ENCODE assay signal across 8 cellular contexts in genomic region chr10:32980558-32981468, GRCh38. TPM values are rescaled to one million over a fixed set of nuclear protein-coding genes. Genes with fewer than 3 reads are reported as not detected.
DNase-seq lines count a peak whose midpoint lies in the region; ATAC-seq, FAIRE-seq and TF ChIP-seq lines count a peak whose summit lies in the region.

No MANE protein-coding gene starts in this region.

- H3K36me3 ChIP-seq in HUES64 (ENCODE audit: insufficient read depth, low read length): no peaks in the 10 kb centered on the region
- H3K36me3 ChIP-seq in esophagus squamous epithelium: no peaks in the 10 kb centered on the region

- ATAC-seq in GM21515 (IDR thresholded peaks at IDR 0.05; ENCODE audit: unreplicated experiment): peak; percentile 96

- TF ChIP-seq POLR2A in esophagus squamous epithelium (IDR thresholded peaks at IDR 0.05): peak in 3 of 4 donors; percentile 61 to 87 (median 75)

- H3K4me3 ChIP-seq in HUES64 (ENCODE audit: low read length) (peak overlapping the region; percentile 64), esophagus squamous epithelium (peak overlapping the region; percentile 29 to 68 (median 50))

- H3K9ac ChIP-seq in HUES64 (ENCODE audit: low read depth, low read length): peak overlapping the region; percentile 69

- DNase-seq in D721Med (ENCODE audit: insufficient read length, low spot score): peak; percentile 33
- peak; percentile 51 for DNase-seq in OCI-M2 (lab: John Stamatoyannopoulos, UW; ENCODE audit: unreplicated experiment)
- peak; percentile 81 for DNase-seq in activated T-cell treated with anti-CD3 and anti-CD28 coated beads, Interleukin-2, amount 50 U/mL, for 1 hour
- peak; percentile 73 for DNase-seq in esophagus squamous epithelium (lab: John Stamatoyannopoulos, UW)
- peak; percentile 94 for DNase-seq in myocyte (ENCODE audit: low read depth)
- DNase-seq in stimulated activated CD8-positive, alpha-beta memory T cell treated with anti-CD3 and anti-CD28 coated beads, Interleukin-7, amount 100 ng/mL, for 4 hours (ENCODE audit: low read depth in 2 of 2): peak; percentile 80 to 82

- intact Hi-C loops in esophagus squamous epithelium (cut with DNase I): no loop called here

- WGBS in HUES64: 25% methylated on average over 38 of the region's 38 CpGs
- WGBS in esophagus squamous epithelium, 2 donors: 12 to 23% methylated on average over 21 to 23 of the region's 38 CpGs

- H3K4me1 ChIP-seq in HUES64 (ENCODE audit: insufficient read depth, low read length) (peaks cover 30% of the 10 kb centered on the region), esophagus squamous epithelium (peaks cover 14 to 38% (median 27%) of the 10 kb centered on the region in 3 donors)

- no peaks in the 10 kb centered on the region for H3K9me3 ChIP-seq in HUES64 (ENCODE audit: insufficient read depth, low read depth, low read length)
- H3K9me3 ChIP-seq in esophagus squamous epithelium: no peaks in the 10 kb centered on the region

- H3K27me3 ChIP-seq in HUES64 (ENCODE audit: insufficient read depth, low read length) (no peaks in the 10 kb centered on the region), esophagus squamous epithelium (peaks cover 0 to 17% (median 0%) of the 10 kb centered on the region in 4 donors)

- H3K27ac ChIP-seq in HUES64 (ENCODE audit: low read depth, low read length) (peak overlapping the region; percentile 73), esophagus squamous epithelium (peak overlapping the region; percentile 80 to 93 (median 90))

- TF ChIP-seq CTCF in D721Med (IDR thresholded peaks at IDR 0.05; ENCODE audit: insufficient read depth, missing control alignments): no peak
- no peak for TF ChIP-seq CTCF in esophagus squamous epithelium (IDR thresholded peaks at IDR 0.05)

- no peak for FAIRE-seq in D721Med (lab: Jason Lieb, UNC)

RNA-seq across cellular contexts. Expression of gene ITGB1, which starts 22.8 kb away (rescaled TPM):
- 236 TPM for polyA plus RNA-seq in HUES64 (2013, experiment 1 of 2)
- 283 TPM for polyA plus RNA-seq in HUES64 (2013, experiment 2 of 2)
- total RNA-seq in esophagus squamous epithelium (100 to 1,000 TPM in 3 of 4 donors, 10 to 100 TPM in 1; 70.5 to 323 (median 161) TPM), myocyte (954 and 1,245 TPM in 2 replicates)
- polyA plus RNA-seq in myocyte (2012): 869 TPM

Comparison
In these comparisons a context has a peak if more than half of its experiments do, and no peak if none do; other contexts are left out.
1. Peak in every context shown above with its lines: DNase-seq, ATAC-seq, H3K4me3 ChIP-seq and H3K27ac ChIP-seq.
2. DNase-seq: peak in every context shown above with its lines; median percentile 94 in myocyte; 81 in activated T-cell treated with anti-CD3 and anti-CD28 coated beads, Interleukin-2, amount 50 U/mL, for 1 hour; 81 in stimulated activated CD8-positive, alpha-beta memory T cell treated with anti-CD3 and anti-CD28 coated beads, Interleukin-7, amount 100 ng/mL, for 4 hours; 73 in esophagus squamous epithelium; 51 in OCI-M2; 33 in D721Med.